Comparison of ENCODE assay signal across 11 cellular contexts in genomic region chr17:69434164-69434579, GRCh38. TPM values are rescaled to one million over a fixed set of nuclear protein-coding genes. Genes with fewer than 3 reads are reported as not detected.
DNase-seq lines count a peak whose midpoint lies in the region; ATAC-seq, FAIRE-seq and TF ChIP-seq lines count a peak whose summit lies in the region.
"Had no signal": no experiment of that assay in that cellular context is flagged by ENCODE, and none has a peak within 500 bp of the region (broad histone marks: within the 10 kb centered on the region; RNA-seq: fewer than 3 reads in every experiment).

No MANE protein-coding gene starts in this region.

- DNase-seq in DMS79 treated with DMSO at 0.1 percent for 48 hours (lab: John Stamatoyannopoulos, UW) (peak; percentile 28), NCI-H446 (lab: John Stamatoyannopoulos, UW) (peak; percentile 47 to 83), H1 (ENCODE audit: low read depth in 1 of 2, low spot score in 2 of 2) (no peak), mucosa of descending colon (no peak), PC-9 (no peak), ureter (ENCODE audit: low spot score) (no peak), neural progenitor cell (ENCODE audit: low spot score) (no peak)
- DNase-seq in stimulated activated naive CD4-positive, alpha-beta T cell treated with Interleukin-2 at 50 U/mL for 16 hours (lab: John Stamatoyannopoulos, UW): no peak
- DNase-seq: activated CD4-positive, alpha-beta T cell treated with anti-CD3 and anti-CD28 coated beads, Interleukin-2, amount 10 ng/mL, durations not matched to agents 7 days and 5 days had no signal

- TF ChIP-seq RAD21 in H1 (IDR thresholded peaks at IDR 0.05 in 1 of 2, conservative IDR thresholded peaks at IDR 0.05 in 1 of 2; ENCODE audit: low read depth in 2 of 2, low read length in 2 of 2): no peak

- 0 out of 2 replicates have a peak overlapping the region, but pooled peaks have one; percentile 68 for H2BK20ac ChIP-seq in H1 (ENCODE audit: low read length)

- H4K91ac ChIP-seq in H1 (replicated peaks; ENCODE audit: insufficient read length, low read length): no peak overlapping the region

- 0 out of 2 replicates have a peak overlapping the region, but pooled peaks have one; percentile 11 for H3K18ac ChIP-seq in H1 (ENCODE audit: extremely low read depth, low read length)

- no peak overlapping the region for H4K5ac ChIP-seq in H1 (ENCODE audit: insufficient read length, low read depth, low read length)

- H3K9me2 ChIP-seq in PC-9 (ENCODE audit: insufficient read depth): no peaks in the 10 kb centered on the region

- POLR2A ChIA-PET in H1 (lab: Charles Lee; ENCODE audit: partially characterized antibody): no interaction called here
- POLR2A ChIA-PET in PC-9 (lab: Charles Lee; ENCODE audit: unreplicated experiment): no interaction called here

- no peak overlapping the region for H2AFZ ChIP-seq in H1 (ENCODE audit: low read length)
- no peak overlapping the region for H2AFZ ChIP-seq in PC-9
- H2AFZ ChIP-seq in neural progenitor cell (replicated peaks): no peak overlapping the region

- peak; percentile 72 for ATAC-seq in mucosa of descending colon

- H3K27me3 ChIP-seq in H1 (replicated peaks in 1 of 4; ENCODE audit: control insufficient read depth in 3 of 4, extremely low read depth in 1 of 4, insufficient read depth in 3 of 4, low read length in 3 of 4): no peaks in the 10 kb centered on the region
- H3K27me3 ChIP-seq in PC-9 (ENCODE audit: insufficient read depth, low read depth): no peaks in the 10 kb centered on the region
- H3K27me3 ChIP-seq in neural progenitor cell: no peaks in the 10 kb centered on the region

- peaks cover 5% of the 10 kb centered on the region for H3K27me3 Mint-ChIP-seq in neural progenitor cell (ENCODE audit: insufficient read depth, low read depth)
- H3K27me3 Mint-ChIP-seq: activated CD4-positive, alpha-beta T cell treated with anti-CD3 and anti-CD28 coated beads, Interleukin-2, amount 10 ng/mL, durations not matched to agents 7 days and 5 days; memory B cell had no signal

- TF ChIP-seq EP300 in H1 (IDR thresholded peaks at IDR 0.05; ENCODE audit: borderline replicate concordance in 1 of 2, low read depth in 2 of 2, low read length in 2 of 2): no peak

- H3K79me1 ChIP-seq in H1 (ENCODE audit: low read depth, low read length): no peaks in the 10 kb centered on the region

- no peaks in the 10 kb centered on the region for H3K9me3 ChIP-seq in H1 (ENCODE audit: insufficient read depth in 2 of 2, low read depth in 1 of 2, low read length in 1 of 2)
- H3K9me3 ChIP-seq in mucosa of descending colon: no peaks in the 10 kb centered on the region
- H3K9me3 ChIP-seq in PC-9 (ENCODE audit: insufficient read depth, low read depth): no peaks in the 10 kb centered on the region
- H3K9me3 ChIP-seq in neural progenitor cell (ENCODE audit: low read depth): no peaks in the 10 kb centered on the region

- H3K36me3 Mint-ChIP-seq in neural progenitor cell: peaks cover 37% of the 10 kb centered on the region

- H3K27ac ChIP-seq in H1 (ENCODE audit: low read depth, low read length): no peak overlapping the region
- no peak overlapping the region for H3K27ac ChIP-seq in PC-9
- H3K27ac ChIP-seq in neural progenitor cell: no peak overlapping the region
- H3K27ac ChIP-seq: coronary artery had no signal

- TF ChIP-seq CTCF in H1 (IDR thresholded peaks at IDR 0.05; ENCODE audit: control extremely low read depth in 1 of 3, insufficient read depth in 1 of 3, low read depth in 1 of 3, low read length in 3 of 3): no peak
- TF ChIP-seq CTCF in mucosa of descending colon (IDR thresholded peaks at IDR 0.05): no peak
- no peak for TF ChIP-seq CTCF in PC-9 (conservative IDR thresholded peaks at IDR 0.05)
- no peak for TF ChIP-seq CTCF in neural progenitor cell (IDR thresholded peaks at IDR 0.05)

- no peak overlapping the region for H3K23ac ChIP-seq in H1 (ENCODE audit: insufficient read length)

- no peak overlapping the region for H3K56ac ChIP-seq in H1 (replicated peaks; ENCODE audit: insufficient read length, low read depth, low read length)

- H3K4me3 ChIP-seq in H1 (ENCODE audit: extremely low read depth in 1 of 4, insufficient read depth in 2 of 4, low read depth in 3 of 4, low read length in 4 of 4): no peak overlapping the region
- no peak overlapping the region for H3K4me3 ChIP-seq in mucosa of descending colon
- H3K4me3 ChIP-seq in PC-9: no peak overlapping the region
- H3K4me3 ChIP-seq in neural progenitor cell: no peak overlapping the region
- H3K4me3 ChIP-seq: coronary artery had no signal

- no peak overlapping the region for H3K4me3 Mint-ChIP-seq in neural progenitor cell
- H3K4me3 Mint-ChIP-seq: activated CD4-positive, alpha-beta T cell treated with anti-CD3 and anti-CD28 coated beads, Interleukin-2, amount 10 ng/mL, durations not matched to agents 7 days and 5 days; memory B cell had no signal

- no peak for TF ChIP-seq POLR2A in H1 (IDR thresholded peaks at IDR 0.05; ENCODE audit: control extremely low read depth in 1 of 2, low read depth in 2 of 2, low read length in 2 of 2)

- no peaks in the 10 kb centered on the region for H3K23me2 ChIP-seq in H1 (ENCODE audit: low read depth, low read length)

- no peak overlapping the region for H2BK120ac ChIP-seq in H1 (replicated peaks; ENCODE audit: low read depth, low read length)

- H3K4me1 ChIP-seq in H1 (replicated peaks in 1 of 4; ENCODE audit: control insufficient read depth in 3 of 4, insufficient read depth in 4 of 4, low read length in 3 of 4) (peaks cover 2 to 17% (median 11%) of the 10 kb centered on the region in 4 experiments), mucosa of descending colon (ENCODE audit: low read depth) (peaks cover 14% of the 10 kb centered on the region), PC-9 (replicated peaks; ENCODE audit: insufficient read depth) (no peaks in the 10 kb centered on the region), neural progenitor cell (peaks cover 40% of the 10 kb centered on the region)

- peaks cover 30% of the 10 kb centered on the region for H3K9me3 Mint-ChIP-seq in neural progenitor cell

- H3K79me2 ChIP-seq in H1 (ENCODE audit: control insufficient read depth in 1 of 2, insufficient read depth in 2 of 2, low read length in 2 of 2) (peaks cover 0 to 34% of the 10 kb centered on the region in 2 experiments; a peak in 2 of 4 replicates), PC-9 (ENCODE audit: low read depth) (no peaks in the 10 kb centered on the region), neural progenitor cell (ENCODE audit: low read depth) (peaks cover 100% of the 10 kb centered on the region)

- H4K8ac ChIP-seq in H1 (ENCODE audit: extremely low read depth, insufficient read depth, low read length): no peak overlapping the region

- no peaks in the 10 kb centered on the region for H3K36me3 ChIP-seq in H1 (ENCODE audit: control insufficient read depth in 2 of 4, insufficient read depth in 4 of 4, low read length in 3 of 4)
- no peaks in the 10 kb centered on the region for H3K36me3 ChIP-seq in mucosa of descending colon (ENCODE audit: low read depth)
- no peaks in the 10 kb centered on the region for H3K36me3 ChIP-seq in PC-9 (ENCODE audit: low read depth)
- H3K36me3 ChIP-seq in neural progenitor cell: no peaks in the 10 kb centered on the region

- no peak overlapping the region for H3K27ac Mint-ChIP-seq in neural progenitor cell
- H3K27ac Mint-ChIP-seq: activated CD4-positive, alpha-beta T cell treated with anti-CD3 and anti-CD28 coated beads, Interleukin-2, amount 10 ng/mL, durations not matched to agents 7 days and 5 days; memory B cell had no signal

- no peak overlapping the region for H3K14ac ChIP-seq in H1 (ENCODE audit: insufficient read length)

- intact Hi-C loops in mucosa of descending colon (cut with DNase I, micrococcal nuclease): no loop called here
- intact Hi-C loops in PC-9 (cut with micrococcal nuclease; ENCODE audit: unreplicated experiment): no loop called here

- H3K4me1 Mint-ChIP-seq in neural progenitor cell: peaks cover 11% of the 10 kb centered on the region

- 0 out of 2 replicates have a peak overlapping the region, but pooled peaks have one; percentile 11 for H2BK5ac ChIP-seq in H1 (ENCODE audit: low read depth, low read length)

- H2BK15ac ChIP-seq in H1 (ENCODE audit: low read length): 0 out of 2 replicates have a peak overlapping the region, but pooled peaks have one; percentile 46

- no peak overlapping the region for H3K4me2 ChIP-seq in H1 (ENCODE audit: insufficient read depth in 1 of 2, low read depth in 2 of 2, low read length in 2 of 2)
- no peak overlapping the region for H3K4me2 ChIP-seq in PC-9
- no peak overlapping the region for H3K4me2 ChIP-seq in neural progenitor cell

- peak overlapping the region; percentile 45; the same call in 1 of the 2 replicates for H2BK12ac ChIP-seq in H1 (ENCODE audit: low read depth, low read length)

- CTCF ChIA-PET in H1 (lab: Charles Lee; ENCODE audit: partially characterized antibody) (interaction anchor here (0.8 to 2.3 kb wide), 5 partner anchors 18 to 90 kb away, joined by 3 to 8 read pairs (median 4); no protein-coding TSS in a partner anchor), PC-9 (lab: Charles Lee) (no interaction called here)

- FAIRE-seq in H1 (lab: Jason Lieb, UNC): no peak

- no peak overlapping the region for H3K4ac ChIP-seq in H1 (replicated peaks; ENCODE audit: insufficient read length, low read depth, low read length)

- BruUV-seq in PC-9 (replicated peaks; lab: Mats Ljungman, UMichigan): no TSS peak

- H3K9ac ChIP-seq in H1 (replicated peaks in 1 of 4; ENCODE audit: extremely low read depth in 1 of 4, low read depth in 3 of 4, low read length in 3 of 4) (no peak overlapping the region), neural progenitor cell (no peak overlapping the region)

- H2AK5ac ChIP-seq in H1 (ENCODE audit: low read depth, low read length): no peak overlapping the region

- WGBS in H1 (ENCODE audit: extremely low coverage in 1 of 2, insufficient coverage in 1 of 2, insufficient read length in 1 of 2, insufficient replicate concordance in 2 of 2, low coverage in 1 of 2, low lambda C conversion rate in 2 of 2, missing lambda C conversion rate in 1 of 2), 2 experiments: 82% methylated on average over 2 of the region's 3 CpGs; no CpG with 5 or more reads in 1 of the 2 experiments

- no peaks in the 10 kb centered on the region for H3F3A ChIP-seq in PC-9 (ENCODE audit: insufficient read depth, low read depth)
- H3F3A ChIP-seq in neural progenitor cell (ENCODE audit: low read depth): peaks cover 4% of the 10 kb centered on the region

- H4K20me1 ChIP-seq in H1 (replicated peaks in 1 of 2; ENCODE audit: control insufficient read depth in 1 of 2, insufficient read depth in 2 of 2, low read length in 2 of 2) (no peaks in the 10 kb centered on the region), PC-9 (ENCODE audit: insufficient read depth) (no peaks in the 10 kb centered on the region), neural progenitor cell (ENCODE audit: low read depth) (peaks cover 97% of the 10 kb centered on the region)

RNA-seq across cellular contexts. Expression of gene MAP2K6, which starts 19.7 kb away (rescaled TPM):
- 42.2 and 44.1 TPM in 2 replicates for total RNA-seq in H1 (2021; fragmentation: NEBNext Ultra II Directional; extraction: Animal tissue kit (Norgen Biotek cat#: 25700))
- polyA plus RNA-seq in H1 (2011; rRNA removed): 6.7 and 11.0 TPM in 2 replicates
- 14.2 TPM for polyA plus RNA-seq in H1 (2011; cell fraction: cytosol; rRNA removed)
- 10.1 TPM for polyA plus RNA-seq in H1 (2011; cell fraction: nucleus; rRNA removed)
- polyA plus RNA-seq in H1 (2012, experiment 1 of 2): 18.1 to 22.4 TPM (median 20.9 TPM) in 4 replicates
- 1.7 TPM for polyA plus RNA-seq in H1 (2012, experiment 2 of 2)
- 17.1 TPM for polyA plus RNA-seq in H1 (2013, experiment 1 of 2)
- polyA plus RNA-seq in H1 (2013, experiment 2 of 2): 15.5 TPM
- polyA minus RNA-seq in H1 (2011; rRNA and poly(A)+ RNA removed): 54.7 and 71.0 TPM in 2 replicates
- polyA minus RNA-seq in H1 (2011; cell fraction: cytosol; rRNA and poly(A)+ RNA removed): 16.1 TPM
- 31.7 TPM for polyA minus RNA-seq in H1 (2011; cell fraction: nucleus; rRNA and poly(A)+ RNA removed)
- total RNA-seq in mucosa of descending colon: 100 to 1,000 TPM in 2 of 3 donors, 10 to 100 TPM in 1; 62.9 to 146 (median 117) TPM
- 1.6 TPM in 2 replicates for total RNA-seq in PC-9 (2021)
- 10.6 TPM for total RNA-seq in ureter
- total RNA-seq in neural progenitor cell (ENCODE audit: low replicate concordance): 57.2 and 101 TPM in 2 replicates

Comparison
In these comparisons a context has a peak if more than half of its experiments do, and no peak if none do; other contexts are left out.
1. DNase-seq: peak in DMS79 treated with DMSO at 0.1 percent for 48 hours (single experiment) and NCI-H446 (2 of 2); none in H1 (0 of 2), mucosa of descending colon (0 of 3), PC-9 (0 of 2), ureter (single experiment), stimulated activated naive CD4-positive, alpha-beta T cell treated with Interleukin-2 at 50 U/mL for 16 hours (single experiment) and neural progenitor cell (single experiment).